ENCODE assay signal across 19 cellular contexts in the genomic region with DNA sequence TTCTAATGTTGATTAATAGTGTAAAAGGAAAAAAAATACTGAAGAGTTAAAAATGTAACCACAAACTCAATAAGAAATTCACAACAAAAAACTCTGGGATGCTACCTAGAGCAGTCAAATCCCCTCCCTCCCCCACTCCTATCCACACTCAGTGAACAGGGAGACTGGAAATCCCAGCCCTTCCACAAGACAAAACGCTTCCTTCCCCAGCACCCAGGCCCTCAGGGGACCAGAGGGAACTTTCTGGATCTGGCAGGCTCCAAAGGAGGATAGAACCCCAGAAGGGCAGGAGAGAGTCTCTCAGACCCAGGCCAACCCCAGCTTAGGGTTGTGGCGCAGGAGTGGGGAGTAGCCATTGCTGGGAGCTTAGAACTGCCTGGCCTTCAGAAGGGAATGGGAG. TPM values are rescaled to one million over a fixed set of nuclear protein-coding genes. Genes with fewer than 3 reads are reported as not detected.
DNase-seq lines count a peak whose midpoint lies in the region; ATAC-seq and TF ChIP-seq lines count a peak whose summit lies in the region.
"Had no signal": no experiment of that assay in that cellular context is flagged by ENCODE, and none has a peak within 500 bp of the region (broad histone marks: within the 10 kb centered on the region; RNA-seq: fewer than 3 reads in every experiment).

No MANE protein-coding gene starts in this region.

- no peaks in the 10 kb centered on the region for H3K27me3 Mint-ChIP-seq in CD4-positive, CD25-positive, alpha-beta regulatory T cell
- no peaks in the 10 kb centered on the region for H3K27me3 Mint-ChIP-seq in endodermal cell (ENCODE audit: insufficient read depth)
- H3K27me3 Mint-ChIP-seq in mesothelial cell of epicardium (ENCODE audit: low read depth) = no peaks in the 10 kb centered on the region

- H3K27ac ChIP-seq in CD4-positive, CD25-positive, alpha-beta regulatory T cell (ENCODE audit: insufficient read depth, low read length, poor library complexity, severe bottlenecking) = no peak overlapping the region
- H3K27ac ChIP-seq in endodermal cell (ENCODE audit: low read depth, low read length) = no peak overlapping the region
- H3K27ac ChIP-seq: A549; BLaER1 treated with 17β-estradiol and CSF1 and Interleukin-3, amounts not matched to agents 10 nM and 100 nM; KMS-11; SJCRH30 had no signal

- WGBS in endodermal cell (ENCODE audit: insufficient coverage in 1 of 2, insufficient read length in 1 of 2), 2 experiments = 93 to 100% methylated on average over 1 to 2 of the region's 2 CpGs

- H3K36me3 ChIP-seq in CD4-positive, CD25-positive, alpha-beta regulatory T cell (ENCODE audit: control insufficient read depth, insufficient read depth, low read length) = peaks cover 17% of the 10 kb centered on the region
- peaks cover 12% of the 10 kb centered on the region for H3K36me3 ChIP-seq in HAP-1 (replicated peaks)
- H3K36me3 ChIP-seq in endodermal cell (ENCODE audit: control insufficient read depth, insufficient read depth, low read length) = peaks cover 96% of the 10 kb centered on the region

- peak overlapping the region in 2 of 3 donors; percentile 71 to 93 for H3K27ac Mint-ChIP-seq in CD4-positive, CD25-positive, alpha-beta regulatory T cell
- H3K27ac Mint-ChIP-seq in endodermal cell (peak overlapping the region; percentile 87), mesothelial cell of epicardium (peak overlapping the region; percentile 73)

- DNase-seq in CD4-positive, CD25-positive, alpha-beta regulatory T cell = no peak
- DNase-seq in HAP-1 (ENCODE audit: low spot score in 2 of 2) (peak; percentile 20 to 43), endodermal cell (no peak), mesothelial cell of epicardium (ENCODE audit: low spot score in 2 of 2, unreplicated experiment in 2 of 2) (no peak), NCI-H1694 (lab: John Stamatoyannopoulos, UW) (no peak), occipital lobe (lab: John Stamatoyannopoulos, UW) (no peak)
- DNase-seq: COR-L47; GOT3; NCI-H1092; NCI-H1694 treated with DMSO at 0.1 percent for 48 hours; NCI-H526 treated with DMSO at 0.1 percent for 48 hours; NK-92 treated with Interleukin-12 subunit alpha and Interleukin-12 subunit beta, amount 100 ng/mL, for 24 hours; OCI-M1; SJCRH30 had no signal

- peaks cover 0 to 1% (median 0%) of the 10 kb centered on the region in 7 donors for H3K9me3 Mint-ChIP-seq in CD4-positive, CD25-positive, alpha-beta regulatory T cell
- H3K9me3 Mint-ChIP-seq in endodermal cell = no peaks in the 10 kb centered on the region
- H3K9me3 Mint-ChIP-seq in mesothelial cell of epicardium = no peaks in the 10 kb centered on the region

- H3K4me3 ChIP-seq in CD4-positive, CD25-positive, alpha-beta regulatory T cell (ENCODE audit: low read depth, low read length) = no peak overlapping the region
- H3K4me3 ChIP-seq in HAP-1 = no peak overlapping the region
- no peak overlapping the region for H3K4me3 ChIP-seq in endodermal cell (ENCODE audit: low read length)
- H3K4me3 ChIP-seq: A549; BLaER1 treated with 17β-estradiol and CSF1 and Interleukin-3, amounts not matched to agents 10 nM and 100 nM; SJCRH30 had no signal

- no peak overlapping the region for H3K4me3 Mint-ChIP-seq in CD4-positive, CD25-positive, alpha-beta regulatory T cell
- H3K4me3 Mint-ChIP-seq in endodermal cell = no peak overlapping the region
- no peak overlapping the region for H3K4me3 Mint-ChIP-seq in mesothelial cell of epicardium

- H3K9ac ChIP-seq in endodermal cell (ENCODE audit: extremely low read depth, low read length, poor library complexity, severe bottlenecking) = no peak overlapping the region
- H3K9ac ChIP-seq: BLaER1 treated with 17β-estradiol and CSF1 and Interleukin-3, amounts not matched to agents 10 nM and 100 nM; KMS-11 had no signal

- peaks cover 20% of the 10 kb centered on the region for H3K36me3 Mint-ChIP-seq in CD4-positive, CD25-positive, alpha-beta regulatory T cell
- H3K36me3 Mint-ChIP-seq in endodermal cell (ENCODE audit: low read depth) (peaks cover 81% of the 10 kb centered on the region), mesothelial cell of epicardium (peaks cover 32% of the 10 kb centered on the region)

- H3K9me3 ChIP-seq in CD4-positive, CD25-positive, alpha-beta regulatory T cell (ENCODE audit: control insufficient read depth in 2 of 2, low read length in 2 of 2) = no peaks in the 10 kb centered on the region
- H3K9me3 ChIP-seq in HAP-1 = no peaks in the 10 kb centered on the region
- H3K9me3 ChIP-seq in endodermal cell (ENCODE audit: control insufficient read depth, low read length) = no peaks in the 10 kb centered on the region
- H3K9me3 ChIP-seq: A549; BLaER1 treated with 17β-estradiol and CSF1 and Interleukin-3, amounts not matched to agents 10 nM and 100 nM; SJCRH30 had no signal

- no peaks in the 10 kb centered on the region for H3K27me3 ChIP-seq in CD4-positive, CD25-positive, alpha-beta regulatory T cell (ENCODE audit: control insufficient read depth, insufficient read depth, low read length)
- no peaks in the 10 kb centered on the region for H3K27me3 ChIP-seq in HAP-1 (ENCODE audit: low read depth)
- H3K27me3 ChIP-seq in endodermal cell (ENCODE audit: control insufficient read depth, insufficient read depth, low read length, poor library complexity, severe bottlenecking) = no peaks in the 10 kb centered on the region
- H3K27me3 ChIP-seq: BLaER1 treated with 17β-estradiol and CSF1 and Interleukin-3, amounts not matched to agents 10 nM and 100 nM; SJCRH30 had no signal

- TF ChIP-seq CTCF in endodermal cell (conservative IDR thresholded peaks at IDR 0.05) (no peak), mesothelial cell of epicardium (IDR thresholded peaks at IDR 0.05; ENCODE audit: unreplicated experiment) (no peak)

- in situ Hi-C loops in HAP-1 (cut with MboI; ENCODE audit: low sequenced_read_pairs) = no loop called here

- peaks cover 5 to 15% (median 13%) of the 10 kb centered on the region in 4 donors for H3K4me1 Mint-ChIP-seq in CD4-positive, CD25-positive, alpha-beta regulatory T cell
- H3K4me1 Mint-ChIP-seq in endodermal cell (peaks cover 21% of the 10 kb centered on the region), mesothelial cell of epicardium (peaks cover 16% of the 10 kb centered on the region)

- ATAC-seq in CD4-positive, CD25-positive, alpha-beta regulatory T cell (ENCODE audit: low read depth in 2 of 2) = no peak
- no peak for ATAC-seq in HG03159 (IDR thresholded peaks at IDR 0.05; ENCODE audit: unreplicated experiment)
- ATAC-seq in SK-N-SH treated with all-trans-retinoic acid at 6 μM for 48 hours = no peak
- ATAC-seq: A549 had no signal

- H3K4me1 ChIP-seq in CD4-positive, CD25-positive, alpha-beta regulatory T cell (ENCODE audit: control insufficient read depth, insufficient read depth, low read length, poor library complexity, severe bottlenecking) = peaks cover 4% of the 10 kb centered on the region
- H3K4me1 ChIP-seq in HAP-1 (peaks cover 8% of the 10 kb centered on the region; the same call in 1 of the 2 replicates), endodermal cell (ENCODE audit: control insufficient read depth, insufficient read depth, low read length) (peaks cover 2% of the 10 kb centered on the region)
- H3K4me1 ChIP-seq: A549; BLaER1 treated with 17β-estradiol and CSF1 and Interleukin-3, amounts not matched to agents 10 nM and 100 nM had no signal

TF ChIP-seq in SK-N-SH treated with all-trans-retinoic acid at 6 μM for 48 hours, 23 proteins besides CTCF, POLR2A, EP300 and RAD21 (continues in another document):
- TF ChIP-seq, protein P1, sequence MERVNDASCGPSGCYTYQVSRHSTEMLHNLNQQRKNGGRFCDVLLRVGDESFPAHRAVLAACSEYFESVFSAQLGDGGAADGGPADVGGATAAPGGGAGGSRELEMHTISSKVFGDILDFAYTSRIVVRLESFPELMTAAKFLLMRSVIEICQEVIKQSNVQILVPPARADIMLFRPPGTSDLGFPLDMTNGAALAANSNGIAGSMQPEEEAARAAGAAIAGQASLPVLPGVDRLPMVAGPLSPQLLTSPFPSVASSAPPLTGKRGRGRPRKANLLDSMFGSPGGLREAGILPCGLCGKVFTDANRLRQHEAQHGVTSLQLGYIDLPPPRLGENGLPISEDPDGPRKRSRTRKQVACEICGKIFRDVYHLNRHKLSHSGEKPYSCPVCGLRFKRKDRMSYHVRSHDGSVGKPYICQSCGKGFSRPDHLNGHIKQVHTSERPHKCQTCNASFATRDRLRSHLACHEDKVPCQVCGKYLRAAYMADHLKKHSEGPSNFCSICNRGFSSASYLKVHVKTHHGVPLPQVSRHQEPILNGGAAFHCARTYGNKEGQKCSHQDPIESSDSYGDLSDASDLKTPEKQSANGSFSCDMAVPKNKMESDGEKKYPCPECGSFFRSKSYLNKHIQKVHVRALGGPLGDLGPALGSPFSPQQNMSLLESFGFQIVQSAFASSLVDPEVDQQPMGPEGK (CRISPR knock-in tag; IDR thresholded peaks at IDR 0.05; ENCODE audit: borderline replicate concordance) = no peak
- TF ChIP-seq SNAI2 (CRISPR knock-in tag; IDR thresholded peaks at IDR 0.05) (no peak), ZNF8 (CRISPR knock-in tag; IDR thresholded peaks at IDR 0.05) (no peak), ZNF70 (CRISPR knock-in tag; IDR thresholded peaks at IDR 0.05) (no peak), BACH2 (CRISPR knock-in tag; IDR thresholded peaks at IDR 0.05; ENCODE audit: borderline replicate concordance) (no peak)
- TF ChIP-seq, protein P2, sequence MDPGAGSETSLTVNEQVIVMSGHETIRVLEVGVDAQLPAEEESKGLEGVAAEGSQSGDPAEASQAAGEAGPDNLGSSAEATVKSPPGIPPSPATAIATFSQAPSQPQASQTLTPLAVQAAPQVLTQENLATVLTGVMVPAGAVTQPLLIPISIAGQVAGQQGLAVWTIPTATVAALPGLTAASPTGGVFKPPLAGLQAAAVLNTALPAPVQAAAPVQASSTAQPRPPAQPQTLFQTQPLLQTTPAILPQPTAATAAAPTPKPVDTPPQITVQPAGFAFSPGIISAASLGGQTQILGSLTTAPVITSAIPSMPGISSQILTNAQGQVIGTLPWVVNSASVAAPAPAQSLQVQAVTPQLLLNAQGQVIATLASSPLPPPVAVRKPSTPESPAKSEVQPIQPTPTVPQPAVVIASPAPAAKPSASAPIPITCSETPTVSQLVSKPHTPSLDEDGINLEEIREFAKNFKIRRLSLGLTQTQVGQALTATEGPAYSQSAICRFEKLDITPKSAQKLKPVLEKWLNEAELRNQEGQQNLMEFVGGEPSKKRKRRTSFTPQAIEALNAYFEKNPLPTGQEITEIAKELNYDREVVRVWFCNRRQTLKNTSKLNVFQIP (CRISPR knock-in tag; IDR thresholded peaks at IDR 0.05; ENCODE audit: borderline replicate concordance, low read depth) = no peak

RNA-seq across cellular contexts. Expression of a gene that starts 55.0 kb away (rescaled TPM):
- total RNA-seq in CD4-positive, CD25-positive, alpha-beta regulatory T cell = 149 TPM
- polyA plus RNA-seq in CD4-positive, CD25-positive, alpha-beta regulatory T cell = 10 to 100 TPM; 60.7 to 96.4 (median 66.9) TPM
- total RNA-seq in endodermal cell (100 to 1,000 TPM; 152 to 154 TPM), mesothelial cell of epicardium (88.5 to 98.6 TPM (median 90.0 TPM) in 3 replicates), occipital lobe (129 TPM)
- 29.1 TPM for polyA plus RNA-seq in endodermal cell (2013, experiment 1 of 2)
- 41.9 TPM for polyA plus RNA-seq in endodermal cell (2013, experiment 2 of 2)

Comparison
In these comparisons a context has a peak if more than half of its experiments do, and no peak if none do; other contexts are left out.
1. DNase-seq: peak in HAP-1 (2 of 2); none in CD4-positive, CD25-positive, alpha-beta regulatory T cell (0 of 3), endodermal cell (single experiment), mesothelial cell of epicardium (0 of 2), NCI-H1694 (single experiment) and occipital lobe (single experiment).
2. Peak in every context shown above with its lines, with median percentiles within 50 percentile points of each other: H3K27ac Mint-ChIP-seq.